Comparison of ENCODE assay signal across 8 cellular contexts in the genomic region with DNA sequence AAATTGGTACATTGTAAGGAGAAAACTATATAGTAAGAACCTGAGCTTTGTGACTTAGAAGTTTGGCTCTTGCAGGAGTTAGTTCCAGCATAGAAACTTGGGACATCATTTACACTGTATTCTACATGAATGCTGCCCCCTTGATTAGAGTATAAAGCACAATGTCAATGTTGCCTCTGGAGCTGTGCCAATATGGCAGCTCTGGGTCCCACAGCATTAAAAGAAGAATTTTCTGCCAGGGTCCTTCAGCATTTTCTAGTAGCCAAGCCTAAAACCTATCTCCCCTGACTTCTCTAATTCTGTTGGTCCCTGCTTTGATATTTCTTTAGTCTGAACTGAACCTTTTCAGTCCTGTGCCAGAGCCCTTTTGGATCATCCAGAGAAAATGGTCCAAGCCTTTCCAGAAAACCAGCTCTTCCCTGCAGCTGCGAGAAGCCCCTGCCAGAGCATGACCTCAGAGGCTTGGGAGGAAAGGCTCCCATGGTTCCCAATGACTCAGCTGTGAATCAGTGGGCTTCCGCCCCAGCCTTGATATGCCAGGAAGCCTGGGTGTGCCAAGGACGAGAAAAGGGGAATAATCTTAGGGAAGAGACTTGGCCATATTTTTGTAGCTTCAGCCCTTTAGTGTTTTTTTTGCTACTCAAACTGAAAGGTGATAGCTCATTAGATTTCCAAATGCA. TPM values are rescaled to one million over a fixed set of nuclear protein-coding genes. Genes with fewer than 3 reads are reported as not detected.
DNase-seq lines count a peak whose midpoint lies in the region; ATAC-seq lines count a peak whose summit lies in the region.

No MANE protein-coding gene starts in this region.

- peak; percentile 95 for DNase-seq in EH (ENCODE audit: low read depth)
- DNase-seq in SW 1271 (lab: John Stamatoyannopoulos, UW), result peak; percentile 80 to 84
- DNase-seq in glomerular visceral epithelial cell (ENCODE audit: extremely low spot score), result peak; percentile 85
- peak; percentile 90 for DNase-seq in renal cortical epithelial cell (ENCODE audit: low read depth)
- DNase-seq in T-helper 9 cell, result no peak
- DNase-seq in stimulated activated CD4-positive, alpha-beta T cell treated with anti-CD3 and anti-CD28 coated beads, Interleukin-4, amount 100 ng/mL, for 1 hour, result no peak

- ATAC-seq in HG02798 (IDR thresholded peaks at IDR 0.05; ENCODE audit: poor library complexity, unreplicated experiment) (no peak), HG03135 (IDR thresholded peaks at IDR 0.05; ENCODE audit: unreplicated experiment) (no peak)

RNA-seq across cellular contexts. Expression of a gene that starts 43.2 kb away (rescaled TPM):
- total RNA-seq in renal cortical epithelial cell, result 0.10 and 0.17 TPM in 2 replicates

Comparison
In these comparisons a context has a peak if more than half of its experiments do, and no peak if none do; other contexts are left out.
1. DNase-seq: peak in EH (single experiment), SW 1271 (2 of 2), glomerular visceral epithelial cell (single experiment) and renal cortical epithelial cell (single experiment); none in T-helper 9 cell (single experiment) and stimulated activated CD4-positive, alpha-beta T cell treated with anti-CD3 and anti-CD28 coated beads, Interleukin-4, amount 100 ng/mL, for 1 hour (single experiment).